8 cellular contexts compared by ENCODE assay signal in genomic region chr18:79378416-79379250, GRCh38. TPM values are rescaled to one million over a fixed set of nuclear protein-coding genes. Genes with fewer than 3 reads are reported as not detected.
DNase-seq lines count a peak whose midpoint lies in the region; ATAC-seq and TF ChIP-seq lines count a peak whose summit lies in the region.

No MANE protein-coding gene starts in this region.

- H3K27ac Mint-ChIP-seq in activated CD4-positive, alpha-beta T cell treated with anti-CD3 and anti-CD28 coated beads, Interleukin-2, amount 10 ng/mL, durations not matched to agents 7 days and 5 days: no peak overlapping the region
- no peak overlapping the region for H3K27ac Mint-ChIP-seq in Caco-2 (ENCODE audit: unreplicated experiment)

- no peaks in the 10 kb centered on the region for H3K9me3 ChIP-seq in colonic mucosa
- no peaks in the 10 kb centered on the region for H3K9me3 ChIP-seq in Caco-2

- H3K9me3 Mint-ChIP-seq in activated CD4-positive, alpha-beta T cell treated with anti-CD3 and anti-CD28 coated beads, Interleukin-2, amount 10 ng/mL, durations not matched to agents 7 days and 5 days: no peaks in the 10 kb centered on the region
- no peaks in the 10 kb centered on the region for H3K9me3 Mint-ChIP-seq in Caco-2 (ENCODE audit: unreplicated experiment)

- CTCF ChIA-PET in activated CD4-positive, alpha-beta T cell treated with anti-CD3 and anti-CD28 coated beads, Interleukin-2, amount 10 ng/mL, durations not matched to agents 7 days and 5 days (lab: Charles Lee): interaction anchor here (1.0 to 6.4 kb wide), 10 partner anchors 9 to 528 kb away, joined by 3 to 41 read pairs (median 4); no protein-coding TSS in a partner anchor
- CTCF ChIA-PET in Caco-2 (lab: Charles Lee): no interaction called here

- no peak overlapping the region for H3K4me3 ChIP-seq in LNCaP clone FGC (ENCODE audit: low read depth, low read length)
- no peak overlapping the region for H3K4me3 ChIP-seq in colonic mucosa
- no peak overlapping the region for H3K4me3 ChIP-seq in Caco-2 (ENCODE audit: low read depth, low read length)

- H3K4me1 ChIP-seq in colonic mucosa (no peaks in the 10 kb centered on the region), Caco-2 (no peaks in the 10 kb centered on the region)

- H3K36me3 ChIP-seq in colonic mucosa (no peaks in the 10 kb centered on the region), Caco-2 (ENCODE audit: control insufficient read depth, insufficient read depth, low read length) (no peaks in the 10 kb centered on the region)

- peak; percentile 90 for DNase-seq in DMS53 (lab: John Stamatoyannopoulos, UW)
- DNase-seq in LNCaP clone FGC (ENCODE audit: low read depth): no peak
- DNase-seq in activated CD4-positive, alpha-beta T cell treated with anti-CD3 and anti-CD28 coated beads, Interleukin-2, amount 10 ng/mL, durations not matched to agents 7 days and 5 days: peak; percentile 79
- peak; percentile 81 for DNase-seq in colonic mucosa
- peak; percentile 55 for DNase-seq in left lobe of liver (ENCODE audit: low spot score)
- DNase-seq in stimulated activated CD4-positive, alpha-beta T cell treated with anti-CD3 and anti-CD28 coated beads, Interleukin-4, amount 100 ng/mL, for 24 hours: peak; percentile 87
- DNase-seq in Caco-2: no peak

- TF ChIP-seq CTCF in LNCaP clone FGC (IDR thresholded peaks at IDR 0.05; ENCODE audit: control insufficient read depth, extremely low read depth, insufficient read depth) (peak; percentile 98), colonic mucosa (IDR thresholded peaks at IDR 0.05) (peak; percentile 96), Caco-2 (IDR thresholded peaks at IDR 0.05; ENCODE audit: insufficient read depth in 1 of 2, low read depth in 1 of 2, low read length in 1 of 2, severe bottlenecking in 1 of 2, unreplicated experiment in 1 of 2) (no peak)

- intact Hi-C loops in colonic mucosa (cut with DNase I) (loop anchor here (1.0 kb wide), 1 partner anchor 265 kb away; no protein-coding TSS in a partner anchor), Caco-2 (cut with micrococcal nuclease; ENCODE audit: unreplicated experiment) (no loop called here)

- POLR2A ChIA-PET in activated CD4-positive, alpha-beta T cell treated with anti-CD3 and anti-CD28 coated beads, Interleukin-2, amount 10 ng/mL, durations not matched to agents 7 days and 5 days (lab: Charles Lee): interaction anchor here (0.7 kb wide), 1 partner anchor 19 kb away, joined by 3 read pairs; no protein-coding TSS in a partner anchor
- POLR2A ChIA-PET in Caco-2 (lab: Charles Lee): no interaction called here

- H3K4me3 Mint-ChIP-seq in activated CD4-positive, alpha-beta T cell treated with anti-CD3 and anti-CD28 coated beads, Interleukin-2, amount 10 ng/mL, durations not matched to agents 7 days and 5 days: no peak overlapping the region
- H3K4me3 Mint-ChIP-seq in Caco-2 (ENCODE audit: unreplicated experiment): no peak overlapping the region

- no TSS peak for BruUV-seq in Caco-2 (replicated peaks; lab: Mats Ljungman, UMichigan)

- H3K4me1 Mint-ChIP-seq in activated CD4-positive, alpha-beta T cell treated with anti-CD3 and anti-CD28 coated beads, Interleukin-2, amount 10 ng/mL, durations not matched to agents 7 days and 5 days: peaks cover 7% of the 10 kb centered on the region
- H3K4me1 Mint-ChIP-seq in Caco-2 (ENCODE audit: low read depth, unreplicated experiment): no peaks in the 10 kb centered on the region

- no peak overlapping the region for H3K27ac ChIP-seq in colonic mucosa

- H3K9ac ChIP-seq in colonic mucosa (ENCODE audit: low read depth in 2 of 2, low read length in 2 of 2): no peak overlapping the region

- H3K27me3 ChIP-seq in colonic mucosa: no peaks in the 10 kb centered on the region
- no peaks in the 10 kb centered on the region for H3K27me3 ChIP-seq in Caco-2 (replicated peaks; ENCODE audit: control insufficient read depth, insufficient read depth, low read length)

- H3K27me3 Mint-ChIP-seq in activated CD4-positive, alpha-beta T cell treated with anti-CD3 and anti-CD28 coated beads, Interleukin-2, amount 10 ng/mL, durations not matched to agents 7 days and 5 days: no peaks in the 10 kb centered on the region
- H3K27me3 Mint-ChIP-seq in Caco-2 (ENCODE audit: insufficient read depth, unreplicated experiment): no peaks in the 10 kb centered on the region

- ATAC-seq in GM21619 (IDR thresholded peaks at IDR 0.05; ENCODE audit: unreplicated experiment): peak; percentile 63
- ATAC-seq in left lobe of liver: peak; percentile 65

- H3K36me3 Mint-ChIP-seq in activated CD4-positive, alpha-beta T cell treated with anti-CD3 and anti-CD28 coated beads, Interleukin-2, amount 10 ng/mL, durations not matched to agents 7 days and 5 days (ENCODE audit: low read depth): peaks cover 10% of the 10 kb centered on the region
- H3K36me3 Mint-ChIP-seq in Caco-2 (ENCODE audit: insufficient read depth, unreplicated experiment): peaks cover 5% of the 10 kb centered on the region

RNA-seq across cellular contexts. Expression of gene NFATC1, which starts 17.1 kb away (rescaled TPM):
- 10 to 100 TPM; 36.9 to 37.1 TPM for total RNA-seq in activated CD4-positive, alpha-beta T cell treated with anti-CD3 and anti-CD28 coated beads, Interleukin-2, amount 10 ng/mL, durations not matched to agents 7 days and 5 days
- total RNA-seq in colonic mucosa (1 to 10 TPM; 1.6 to 4.3 TPM), left lobe of liver (4.5 TPM), Caco-2 (2022) (0.66 and 1.0 TPM in 2 replicates)

Comparison
In these comparisons a context has a peak if more than half of its experiments do, and no peak if none do; other contexts are left out.
1. DNase-seq: peak in DMS53 (single experiment), activated CD4-positive, alpha-beta T cell treated with anti-CD3 and anti-CD28 coated beads, Interleukin-2, amount 10 ng/mL, durations not matched to agents 7 days and 5 days (single experiment), colonic mucosa (single experiment), left lobe of liver (single experiment) and stimulated activated CD4-positive, alpha-beta T cell treated with anti-CD3 and anti-CD28 coated beads, Interleukin-4, amount 100 ng/mL, for 24 hours (single experiment); none in LNCaP clone FGC (single experiment) and Caco-2 (0 of 2).
2. CTCF ChIP-seq: peak in LNCaP clone FGC (single experiment) and colonic mucosa (single experiment); none in Caco-2 (0 of 2).